8 cellular contexts compared by ENCODE assay signal in the genomic region with DNA sequence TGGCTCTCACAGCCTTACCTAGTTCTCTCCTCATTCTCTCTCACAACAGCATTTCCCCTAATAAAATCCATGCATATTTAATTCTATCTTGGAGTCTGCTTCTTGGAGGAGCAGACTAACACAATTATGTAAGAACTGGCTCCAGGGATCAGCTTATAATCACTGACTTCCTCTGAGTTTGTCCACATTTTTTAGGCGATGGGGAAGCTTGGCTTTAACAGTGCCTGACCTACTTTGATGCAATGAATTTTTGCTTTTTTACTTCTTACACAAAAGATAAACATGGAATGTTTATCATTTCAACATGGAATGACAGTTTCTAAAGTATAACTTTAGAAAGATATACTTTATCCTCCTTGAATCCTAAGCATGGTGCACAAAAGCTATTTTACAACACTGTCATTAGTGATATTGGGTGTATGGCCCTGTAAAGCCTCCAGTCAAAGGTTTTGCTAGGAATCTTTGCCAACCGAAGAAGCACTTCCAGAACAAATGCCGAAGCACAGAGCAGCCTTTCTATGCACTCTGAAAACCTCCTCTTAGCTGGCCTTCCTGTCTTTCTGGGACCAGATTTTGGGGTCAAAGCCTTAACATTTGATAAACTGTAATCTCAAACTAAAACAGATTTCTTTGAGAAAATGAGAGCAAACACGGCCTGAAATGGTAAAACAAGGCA. TPM values are rescaled to one million over a fixed set of nuclear protein-coding genes. Genes with fewer than 3 reads are reported as not detected.
DNase-seq lines count a peak whose midpoint lies in the region; FAIRE-seq and TF ChIP-seq lines count a peak whose summit lies in the region.

No MANE protein-coding gene starts in this region.

- no peaks in the 10 kb centered on the region for H4K20me1 ChIP-seq in GM23248 (ENCODE audit: insufficient read depth)

- H3K9ac ChIP-seq in GM23248: peak overlapping the region; percentile 89

- H3K9me3 Mint-ChIP-seq in activated naive CD8-positive, alpha-beta T cell (ENCODE audit: low read depth): no peaks in the 10 kb centered on the region

- peak overlapping the region; percentile 87 for H3K27ac ChIP-seq in GM23248
- H3K27ac ChIP-seq in iPS DF 6.9 (ENCODE audit: low read length): no peak overlapping the region

- no peak for FAIRE-seq in H54 (lab: Jason Lieb, UNC)

- H3K27me3 ChIP-seq in GM23248 (replicated peaks; ENCODE audit: insufficient read depth) (no peaks in the 10 kb centered on the region), iPS DF 6.9 (ENCODE audit: control insufficient read depth, insufficient read depth, low read length) (no peaks in the 10 kb centered on the region)

- DNase-seq in GM23248 (peak; percentile 53), iPS DF 6.9 (ENCODE audit: low read depth, low spot score) (no peak), skeletal muscle cell (ENCODE audit: low read depth) (no peak), NCI-H2171 (lab: John Stamatoyannopoulos, UW) (no peak), DMS79 (lab: John Stamatoyannopoulos, UW) (no peak), H54 (ENCODE audit: insufficient read length, low spot score) (no peak), SW480 (ENCODE audit: low spot score) (no peak)

- H3K9me3 ChIP-seq in GM23248 (ENCODE audit: low read depth): no peaks in the 10 kb centered on the region
- H3K9me3 ChIP-seq in iPS DF 6.9 (ENCODE audit: control insufficient read depth, insufficient read depth, low read length): no peaks in the 10 kb centered on the region

- no peaks in the 10 kb centered on the region for H3K9me2 ChIP-seq in GM23248 (ENCODE audit: insufficient read depth)

- H3K79me2 ChIP-seq in GM23248 (ENCODE audit: insufficient read depth): peaks cover 35% of the 10 kb centered on the region

- H3K36me3 Mint-ChIP-seq in activated naive CD8-positive, alpha-beta T cell: peaks cover 3% of the 10 kb centered on the region

- H3K27ac Mint-ChIP-seq in activated naive CD8-positive, alpha-beta T cell: peak overlapping the region; percentile 95

- no peak for TF ChIP-seq POLR2A in H54 (IDR thresholded peaks at IDR 0.05; ENCODE audit: low read depth, low read length)

- peaks cover 13% of the 10 kb centered on the region for H3K4me1 ChIP-seq in GM23248 (ENCODE audit: insufficient read depth)
- H3K4me1 ChIP-seq in iPS DF 6.9 (ENCODE audit: control insufficient read depth, insufficient read depth, low read length): no peaks in the 10 kb centered on the region

- in situ Hi-C loops in GM23248 (cut with MboI): no loop called here

- WGBS in GM23248 (ENCODE audit: low coverage in 1 of 2, low lambda C conversion rate in 2 of 2, missing lambda C conversion rate in 2 of 2), 2 experiments: 1 to 4% methylated on average over 4 of the region's 4 CpGs
- no CpG with 5 or more reads among the region's 4 CpGs for WGBS in iPS DF 6.9 (ENCODE audit: insufficient coverage, insufficient read length)

- H3K36me3 ChIP-seq in GM23248 (ENCODE audit: low read depth): no peaks in the 10 kb centered on the region
- H3K36me3 ChIP-seq in iPS DF 6.9 (ENCODE audit: control insufficient read depth, insufficient read depth, low read length): no peaks in the 10 kb centered on the region

- H3K4me2 ChIP-seq in GM23248 (ENCODE audit: unreplicated experiment): peak overlapping the region; percentile 99

- peaks cover 14% of the 10 kb centered on the region; the same call in 1 of the 2 replicates for H3F3A ChIP-seq in GM23248 (ENCODE audit: insufficient read depth)

- peak overlapping the region; percentile 92 for H2AFZ ChIP-seq in GM23248

- peaks cover 34% of the 10 kb centered on the region for H3K4me1 Mint-ChIP-seq in activated naive CD8-positive, alpha-beta T cell (ENCODE audit: low read depth)

- H3K4me3 ChIP-seq in GM23248 (peak overlapping the region; percentile 87), iPS DF 6.9 (ENCODE audit: low read length) (peak overlapping the region; percentile 22; the same call in 1 of the 2 replicates), skeletal muscle cell (ENCODE audit: low read depth, low read length) (peak overlapping the region; percentile 60)

- H3K27me3 Mint-ChIP-seq in activated naive CD8-positive, alpha-beta T cell: no peaks in the 10 kb centered on the region

- peak overlapping the region; percentile 95 for H3K4me3 Mint-ChIP-seq in activated naive CD8-positive, alpha-beta T cell

RNA-seq across cellular contexts. Expression of a gene that starts 0.8 kb away (rescaled TPM):
- 57.9 and 63.0 TPM in 2 replicates for total RNA-seq in GM23248 (2014; rRNA removed; shearing (Covaris generic))
- 64.9 and 71.1 TPM in 2 replicates for polyA plus RNA-seq in GM23248 (2016; fragmentation: Nextera tagmentation; extraction: Ambion mirVana)

RNA-seq across cellular contexts. Expression of a gene that starts 22.3 kb away (rescaled TPM):
- total RNA-seq in GM23248 (2014; rRNA removed; shearing (Covaris generic)): 17.5 and 30.9 TPM in 2 replicates
- 23.6 and 23.7 TPM in 2 replicates for polyA plus RNA-seq in GM23248 (2016; fragmentation: Nextera tagmentation; extraction: Ambion mirVana)

Comparison
In these comparisons a context has a peak if more than half of its experiments do, and no peak if none do; other contexts are left out.
1. H3K4me3 ChIP-seq: peak in every context shown above with its lines; median percentile 87 in GM23248; 60 in skeletal muscle cell; 22 in iPS DF 6.9.